Comparison of ENCODE assay signal across 25 cellular contexts in the genomic region with DNA sequence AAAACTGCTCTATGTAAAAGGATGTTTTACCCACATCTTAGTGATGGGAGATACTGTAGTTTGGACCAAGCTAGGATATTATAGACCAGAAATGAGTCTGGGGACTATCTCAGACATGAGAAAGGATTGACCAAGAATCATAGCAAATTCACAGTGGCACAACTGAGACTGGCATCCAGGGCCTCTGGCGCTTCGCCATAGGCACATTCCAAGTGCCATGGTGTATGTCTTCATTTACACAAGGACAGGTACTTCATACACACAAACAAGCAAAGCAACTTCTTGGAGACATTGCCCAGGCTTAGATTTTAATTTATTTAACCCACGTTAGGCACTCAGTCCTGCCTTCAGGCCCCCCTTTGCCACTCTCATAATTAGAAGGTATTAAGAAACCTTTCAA.
"Had no signal": no experiment of that assay in that cellular context is flagged by ENCODE, and none has a peak within 500 bp of the region (broad histone marks: within the 10 kb centered on the region; RNA-seq: fewer than 3 reads in every experiment).

No MANE protein-coding gene starts in this region.

- H3K4me3 ChIP-seq: K562, MG63 had no signal

- H3K27ac Mint-ChIP-seq: IgD-negative memory B cell had no signal

- H3K27me3 ChIP-seq: MG63 had no signal

- DNase-seq: Kasumi-1, MG63, NCI-H1092, NCI-H1105 treated with DMSO at 0.1 percent for 48 hours, NCI-H1417 treated with DMSO at 0.1 percent for 48 hours, NCI-H146, NCI-H1694 treated with DMSO at 0.1 percent for 48 hours, NCI-H1930, NCI-H2081, NCI-H2107, NCI-H2171, NCI-H226, NCI-H446, NCI-H510A, NCI-H524 treated with DMSO at 0.1 percent for 48 hours, NCI-H69, NCI-H774, SHP77, SK-N-SH, SW 1271 had no signal

- H3K9me3 ChIP-seq: MG63, SK-N-SH had no signal

- H3K36me3 ChIP-seq: MG63 had no signal

- H3K36me3 Mint-ChIP-seq: IgD-negative memory B cell had no signal

- ATAC-seq: K562 had no signal

- H3K9me3 Mint-ChIP-seq: IgD-negative memory B cell had no signal

- H3K4me1 Mint-ChIP-seq: IgD-negative memory B cell had no signal

- H3K4me3 Mint-ChIP-seq: IgD-negative memory B cell had no signal

- H3K27ac ChIP-seq: HL-60, KMS-11, RWPE1 had no signal

- H3K9ac ChIP-seq: KMS-11, SK-N-SH had no signal
